Comparison of ENCODE assay signal across 9 cellular contexts in the genomic region with DNA sequence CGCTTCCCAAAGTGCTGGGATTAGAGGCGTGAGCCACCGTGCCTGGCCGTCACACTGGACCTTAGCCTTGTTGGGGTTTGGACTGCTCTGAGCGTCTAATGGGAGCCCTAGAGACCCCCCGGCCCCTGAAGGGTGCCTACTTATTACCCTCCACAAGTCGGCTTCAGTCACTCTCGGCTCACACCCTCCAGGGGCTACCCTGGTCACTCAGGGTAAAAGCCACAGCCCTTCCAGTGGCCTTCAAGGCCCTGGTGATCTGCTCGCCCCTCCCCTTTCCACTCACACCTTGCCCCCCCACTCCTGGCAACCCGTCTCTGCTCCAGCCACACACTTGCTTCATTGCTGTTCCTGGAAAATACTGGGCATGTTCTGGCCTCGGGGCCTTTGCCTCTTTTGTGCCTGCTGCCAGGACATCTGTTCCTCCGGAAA. TPM values are rescaled to one million over a fixed set of nuclear protein-coding genes. Genes with fewer than 3 reads are reported as not detected.
DNase-seq lines count a peak whose midpoint lies in the region; ATAC-seq and TF ChIP-seq lines count a peak whose summit lies in the region.
"Had no signal": no experiment of that assay in that cellular context is flagged by ENCODE, and none has a peak within 500 bp of the region (broad histone marks: within the 10 kb centered on the region; RNA-seq: fewer than 3 reads in every experiment).

No MANE protein-coding gene starts in this region.

- H3K36me3 ChIP-seq in HUES48 (ENCODE audit: control insufficient read depth, insufficient read depth, low read length) (no peaks in the 10 kb centered on the region), adrenal gland (replicated peaks in 1 of 2) (no peaks in the 10 kb centered on the region), right lobe of liver (no peaks in the 10 kb centered on the region), uterus (no peaks in the 10 kb centered on the region)

- ATAC-seq in right lobe of liver = peak; percentile 51 to 75 (median 68)
- ATAC-seq in GM18511 (IDR thresholded peaks at IDR 0.05; ENCODE audit: unreplicated experiment) = no peak
- ATAC-seq in GM21381 (IDR thresholded peaks at IDR 0.05; ENCODE audit: unreplicated experiment) = no peak

- TF ChIP-seq CTCF in C4-2B (conservative IDR thresholded peaks at IDR 0.05) (no peak), adrenal gland (IDR thresholded peaks at IDR 0.05) (no peak), right lobe of liver (IDR thresholded peaks at IDR 0.05) (no peak), uterus (IDR thresholded peaks at IDR 0.05) (no peak)

- no peaks in the 10 kb centered on the region for H3K9me3 ChIP-seq in HUES48 (ENCODE audit: control insufficient read depth, insufficient read depth, low read length)
- no peaks in the 10 kb centered on the region for H3K9me3 ChIP-seq in adrenal gland (replicated peaks in 1 of 3)
- H3K9me3 ChIP-seq in right lobe of liver = no peaks in the 10 kb centered on the region
- no peaks in the 10 kb centered on the region for H3K9me3 ChIP-seq in uterus
- H3K9me3 ChIP-seq: HAP-1 had no signal

- H3K27me3 ChIP-seq in HUES48 (ENCODE audit: control insufficient read depth, insufficient read depth, low read length) (no peaks in the 10 kb centered on the region), adrenal gland (no peaks in the 10 kb centered on the region), right lobe of liver (no peaks in the 10 kb centered on the region), uterus (no peaks in the 10 kb centered on the region)

- H3K4me1 ChIP-seq in HUES48 (ENCODE audit: control insufficient read depth, insufficient read depth, low read length) = peaks cover 25% of the 10 kb centered on the region; the same call in 1 of the 2 replicates
- peaks cover 0 to 14% of the 10 kb centered on the region in 2 donors for H3K4me1 ChIP-seq in adrenal gland (replicated peaks in 1 of 2)
- peaks cover 0 to 13% (median 0%) of the 10 kb centered on the region in 4 donors for H3K4me1 ChIP-seq in right lobe of liver
- no peaks in the 10 kb centered on the region for H3K4me1 ChIP-seq in uterus
- H3K4me1 ChIP-seq: HAP-1 had no signal

- WGBS in adrenal gland, 4 donors = 51 to 64% (median 56%) methylated on average over 12 of the region's 12 CpGs
- WGBS in right lobe of liver (ENCODE audit: insufficient coverage, low coverage, low lambda C conversion rate, missing lambda C conversion rate) = 48% methylated on average over 4 of the region's 12 CpGs

- intact Hi-C loops in adrenal gland (cut with DNase I) = loop anchor here in 1 of 2 donors (10.0 kb wide), 1 partner anchor 178 kb away; no protein-coding TSS in a partner anchor
- intact Hi-C loops in right lobe of liver (cut with DNase I) = loop anchor here (10.0 kb wide), 4 partner anchors 58 to 178 kb away; no protein-coding TSS in a partner anchor
- intact Hi-C loops in uterus (cut with DNase I; ENCODE audit: low total_unique reads) = no loop called here

- H3K27ac ChIP-seq in C4-2B (peak overlapping the region; percentile 30), HUES48 (ENCODE audit: low read depth, low read length) (peak overlapping the region; percentile 76), adrenal gland (peak overlapping the region in 2 of 5 donors; percentile 2 to 3), right lobe of liver (peak overlapping the region in 2 of 3 donors; percentile 44 to 57), uterus (peak overlapping the region; percentile 42 to 43)

- peak overlapping the region; percentile 55 for H3K4me3 ChIP-seq in HUES48 (ENCODE audit: low read depth, low read length)
- peak overlapping the region in 1 of 4 donors; percentile 60 for H3K4me3 ChIP-seq in adrenal gland
- H3K4me3 ChIP-seq in right lobe of liver = peak overlapping the region in 2 of 3 donors; percentile 41 to 49
- peak overlapping the region in 1 of 2 donors; percentile 36 for H3K4me3 ChIP-seq in uterus
- H3K4me3 ChIP-seq: HAP-1 had no signal

- no peak for TF ChIP-seq POLR2A in adrenal gland (IDR thresholded peaks at IDR 0.05)
- no peak for TF ChIP-seq POLR2A in right lobe of liver (IDR thresholded peaks at IDR 0.05)
- TF ChIP-seq POLR2A in uterus (IDR thresholded peaks at IDR 0.05) = no peak

- peak overlapping the region; percentile 20; the same call in 1 of the 2 replicates for H3K9ac ChIP-seq in HUES48 (ENCODE audit: low read depth, low read length)

- peak in 4 of 7 donors; percentile 19 to 72 (median 36) for DNase-seq in adrenal gland
- DNase-seq in right lobe of liver = peak in 1 of 3 donors; percentile 70
- no peak for DNase-seq in uterus
- DNase-seq in GM19238 (ENCODE audit: insufficient read length, low spot score) = no peak

RNA-seq across cellular contexts. Expression of gene MORN3, which starts 3.6 kb away (rescaled TPM):
- total RNA-seq in adrenal gland (under 1 TPM in 3 of 8 donors, not detected in 5; 0.25 to 0.41 (median 0.29) TPM), right lobe of liver (under 1 TPM in 1 of 6 experiments, not detected in 5; 0.09 TPM), uterus (1 to 10 TPM in 1 of 4 donors, under 1 TPM in 1, not detected in 2; 0.27 to 1.9 TPM)
- under 1 TPM; 0.05 to 0.32 (median 0.24) TPM for polyA plus RNA-seq in adrenal gland

RNA-seq across cellular contexts. Expression of gene TMEM120B, which starts 39.5 kb away (rescaled TPM):
- 10 to 100 TPM in 3 of 8 donors, 1 to 10 TPM in 5; 4.6 to 18.6 (median 8.4) TPM for total RNA-seq in adrenal gland
- polyA plus RNA-seq in adrenal gland = 10 to 100 TPM in 2 of 3 donors, 1 to 10 TPM in 1; 7.7 to 19.7 (median 11.7) TPM
- total RNA-seq in right lobe of liver = 1 to 10 TPM; 3.3 to 6.4 (median 4.7) TPM
- 10 to 100 TPM in 3 of 4 donors, 1 to 10 TPM in 1; 1.0 to 35.2 (median 19.6) TPM for total RNA-seq in uterus

RNA-seq across cellular contexts. Expression of gene ORAI1, which starts 46.7 kb away (rescaled TPM):
- total RNA-seq in adrenal gland = 10 to 100 TPM in 5 of 8 donors, 1 to 10 TPM in 3; 4.9 to 16.1 (median 10.4) TPM
- 1 to 10 TPM; 1.9 to 4.1 (median 2.9) TPM for polyA plus RNA-seq in adrenal gland
- 10 to 100 TPM in 2 of 6 experiments, 1 to 10 TPM in 4; 6.9 to 14.4 (median 9.0) TPM for total RNA-seq in right lobe of liver
- 10 to 100 TPM in 3 of 4 donors, 1 to 10 TPM in 1; 1.8 to 20.0 (median 13.8) TPM for total RNA-seq in uterus

Comparison
In these comparisons a context has a peak if more than half of its experiments do, and no peak if none do; other contexts are left out.
1. DNase-seq: peak in adrenal gland (4 of 7); none in uterus (0 of 2) and GM19238 (single experiment).
2. ATAC-seq: peak in right lobe of liver (4 of 4); none in GM18511 (single experiment) and GM21381 (single experiment).